Comparison of ENCODE assay signal across 21 cellular contexts in genomic region chr1:37468037-37468436, GRCh38.
"Had no signal": no experiment of that assay in that cellular context is flagged by ENCODE, and none has a peak within 500 bp of the region (broad histone marks: within the 10 kb centered on the region; RNA-seq: fewer than 3 reads in every experiment).

No MANE protein-coding gene starts in this region.

- H3K9me3 ChIP-seq: SK-N-SH had no signal

- H3K27ac ChIP-seq: RWPE1 had no signal

- H3K4me2 ChIP-seq: SK-N-SH had no signal

- H3K9ac ChIP-seq: SK-N-SH had no signal

- H3K9me2 ChIP-seq: SK-N-SH had no signal

- DNase-seq: KBM-7; NCI-H1092; NCI-H1105 treated with DMSO at 0.1 percent for 48 hours; NCI-H1417 treated with DMSO at 0.1 percent for 48 hours; NCI-H146; NCI-H187; NCI-H2029; NCI-H2081 treated with DMSO at 0.1 percent for 48 hours; NCI-H2171; NCI-H226; NCI-H446; NCI-H510A; NCI-H524 treated with DMSO at 0.1 percent for 48 hours; NCI-H69; NCI-H774; NK-92 treated with Interleukin-12 subunit alpha and Interleukin-12 subunit beta, amount 100 ng/mL, for 24 hours; PC-3; SHP77; SK-N-SH had no signal

- ATAC-seq: Panc1, PC-3 had no signal
